Comparison of ENCODE assay signal across 8 cellular contexts in the genomic region with DNA sequence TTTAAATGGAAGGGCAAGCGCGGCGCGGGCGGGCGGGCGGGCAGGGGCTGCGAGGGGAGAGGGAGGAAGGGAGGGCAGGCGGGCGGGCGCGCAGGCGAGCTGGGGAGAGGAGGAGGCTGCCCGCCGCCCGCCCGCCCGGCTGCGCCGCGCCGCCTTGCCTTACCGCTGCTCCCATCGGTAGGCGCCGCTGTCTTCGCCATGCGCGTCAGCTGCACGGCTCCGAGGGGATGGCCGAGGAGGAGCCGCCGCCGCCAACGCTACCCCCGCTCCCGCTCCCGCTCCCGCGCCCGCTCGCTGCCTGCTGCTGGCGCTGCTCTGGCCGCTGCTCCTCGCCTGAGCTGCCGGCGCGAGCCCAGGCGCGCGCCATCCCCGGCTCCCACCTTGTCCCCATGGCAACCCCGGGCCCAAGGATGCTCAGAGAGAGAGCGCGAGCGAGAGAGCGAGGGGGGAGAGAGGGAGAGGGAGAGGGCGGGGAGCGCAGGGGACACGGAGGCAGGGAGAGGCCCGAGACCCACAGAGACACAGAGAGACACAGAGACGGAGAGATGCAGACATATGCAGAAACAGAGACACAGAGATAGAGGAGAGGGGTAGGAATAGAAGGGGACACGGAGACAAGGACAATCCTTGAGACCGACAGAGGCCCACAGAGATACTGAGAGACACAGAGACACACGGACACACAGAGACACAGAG. TPM values are rescaled to one million over a fixed set of nuclear protein-coding genes. Genes with fewer than 3 reads are reported as not detected.
DNase-seq lines count a peak whose midpoint lies in the region; ATAC-seq and TF ChIP-seq lines count a peak whose summit lies in the region.

No MANE protein-coding gene starts in this region.

- in situ Hi-C loops in astrocyte of the cerebellum (cut with HindIII; ENCODE audit: low sequenced_read_pairs): no loop called here

- H3K4me3 ChIP-seq in astrocyte of the cerebellum (ENCODE audit: low read depth, low read length): peak overlapping the region; percentile 43

- ATAC-seq in sciatic nerve (peak; percentile 91), GM18517 (IDR thresholded peaks at IDR 0.05; ENCODE audit: unreplicated experiment) (no peak)

- peak; percentile 25 for TF ChIP-seq CTCF in astrocyte of the cerebellum (IDR thresholded peaks at IDR 0.05; ENCODE audit: low read depth, low read length, missing control alignments)

- DNase-seq in NCI-H2081 (lab: John Stamatoyannopoulos, UW) (peak; percentile 78 to 79), NCI-H2081 treated with DMSO at 0.1 percent for 48 hours (lab: John Stamatoyannopoulos, UW) (no peak), NCI-H146 treated with DMSO at 0.1 percent for 48 hours (lab: John Stamatoyannopoulos, UW; ENCODE audit: unreplicated experiment) (peak; percentile 94), T-helper 9 cell (peak; percentile 74), astrocyte of the cerebellum (ENCODE audit: low read depth) (peak; percentile 15), hypothalamus (lab: John Stamatoyannopoulos, UW) (peak in 49 of 51 donors; percentile 20 to 87 (median 58)), sciatic nerve (ENCODE audit: low spot score) (peak; percentile 82)

- intact Hi-C loops in sciatic nerve (cut with DNase I): no loop called here

RNA-seq across cellular contexts. Expression of gene DEDD2, which starts 40.3 kb away (rescaled TPM):
- total RNA-seq in sciatic nerve: 21.8 TPM

RNA-seq across cellular contexts. Expression of gene ZNF526, which starts 43.0 kb away (rescaled TPM):
- 12.1 TPM for total RNA-seq in sciatic nerve

RNA-seq across cellular contexts. Expression of gene POU2F2, which starts 44.9 kb away (rescaled TPM):
- 5.6 TPM for total RNA-seq in sciatic nerve
